Comparison of ENCODE assay signal across 8 cellular contexts in the genomic region with DNA sequence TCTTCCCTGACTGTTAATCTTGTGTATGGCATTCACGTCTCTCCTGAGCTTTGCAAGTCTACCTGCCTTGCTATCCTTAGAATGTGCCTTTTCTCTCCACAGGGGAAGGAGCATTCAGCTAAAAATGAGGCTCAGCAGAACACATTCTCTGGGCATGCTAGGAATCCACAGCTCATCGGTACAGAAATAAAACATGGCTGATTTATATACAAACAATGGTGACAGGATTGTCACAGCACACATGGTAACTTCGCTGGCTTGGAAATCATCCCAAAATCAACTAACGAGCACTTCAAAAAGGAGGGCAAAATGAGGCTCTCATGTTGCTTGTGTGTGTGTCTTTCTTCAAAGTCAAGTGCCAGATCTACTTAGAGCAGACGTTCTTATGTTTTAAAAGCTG.
"Had no signal": no experiment of that assay in that cellular context is flagged by ENCODE, and none has a peak within 500 bp of the region (broad histone marks: within the 10 kb centered on the region; RNA-seq: fewer than 3 reads in every experiment).

No MANE protein-coding gene starts in this region.

- H3K9me3 Mint-ChIP-seq: activated naive CD8-positive, alpha-beta T cell treated with anti-CD3 and anti-CD28 coated beads, Interleukin-2, amount 10 ng/mL, durations not matched to agents 7 days and 5 days had no signal

- ATAC-seq: activated CD8-positive, alpha-beta T cell treated with anti-CD3 and anti-CD28 coated beads, Interleukin-2, amount 10 ng/mL, durations not matched to agents 7 days and 5 days; esophagus mucosa had no signal

- DNase-seq: activated CD4-positive, alpha-beta T cell treated with anti-CD3 and anti-CD28 coated beads for 48 hours; activated CD8-positive, alpha-beta memory T cell treated with anti-CD3 and anti-CD28 coated beads, Interleukin-2, amount 50 U/mL, for 48 hours; activated CD8-positive, alpha-beta T cell treated with anti-CD3 and anti-CD28 coated beads, Interleukin-2, amount 10 ng/mL, durations not matched to agents 7 days and 5 days; activated naive CD8-positive, alpha-beta T cell treated with anti-CD3 and anti-CD28 coated beads, Interleukin-2, amount 10 ng/mL, durations not matched to agents 7 days and 5 days; immature natural killer cell; naive B cell; small intestine had no signal

- H3K27me3 Mint-ChIP-seq: activated naive CD8-positive, alpha-beta T cell treated with anti-CD3 and anti-CD28 coated beads, Interleukin-2, amount 10 ng/mL, durations not matched to agents 7 days and 5 days; naive B cell had no signal

- H3K27ac Mint-ChIP-seq: activated CD8-positive, alpha-beta T cell treated with anti-CD3 and anti-CD28 coated beads, Interleukin-2, amount 10 ng/mL, durations not matched to agents 7 days and 5 days; activated naive CD8-positive, alpha-beta T cell treated with anti-CD3 and anti-CD28 coated beads, Interleukin-2, amount 10 ng/mL, durations not matched to agents 7 days and 5 days; immature natural killer cell; naive B cell had no signal

- H3K4me3 Mint-ChIP-seq: activated CD8-positive, alpha-beta T cell treated with anti-CD3 and anti-CD28 coated beads, Interleukin-2, amount 10 ng/mL, durations not matched to agents 7 days and 5 days; activated naive CD8-positive, alpha-beta T cell treated with anti-CD3 and anti-CD28 coated beads, Interleukin-2, amount 10 ng/mL, durations not matched to agents 7 days and 5 days; immature natural killer cell; naive B cell had no signal

- H3K4me1 Mint-ChIP-seq: activated naive CD8-positive, alpha-beta T cell treated with anti-CD3 and anti-CD28 coated beads, Interleukin-2, amount 10 ng/mL, durations not matched to agents 7 days and 5 days; immature natural killer cell; naive B cell had no signal

- H3K36me3 Mint-ChIP-seq: activated naive CD8-positive, alpha-beta T cell treated with anti-CD3 and anti-CD28 coated beads, Interleukin-2, amount 10 ng/mL, durations not matched to agents 7 days and 5 days; immature natural killer cell; naive B cell had no signal
